In the genomic region with DNA sequence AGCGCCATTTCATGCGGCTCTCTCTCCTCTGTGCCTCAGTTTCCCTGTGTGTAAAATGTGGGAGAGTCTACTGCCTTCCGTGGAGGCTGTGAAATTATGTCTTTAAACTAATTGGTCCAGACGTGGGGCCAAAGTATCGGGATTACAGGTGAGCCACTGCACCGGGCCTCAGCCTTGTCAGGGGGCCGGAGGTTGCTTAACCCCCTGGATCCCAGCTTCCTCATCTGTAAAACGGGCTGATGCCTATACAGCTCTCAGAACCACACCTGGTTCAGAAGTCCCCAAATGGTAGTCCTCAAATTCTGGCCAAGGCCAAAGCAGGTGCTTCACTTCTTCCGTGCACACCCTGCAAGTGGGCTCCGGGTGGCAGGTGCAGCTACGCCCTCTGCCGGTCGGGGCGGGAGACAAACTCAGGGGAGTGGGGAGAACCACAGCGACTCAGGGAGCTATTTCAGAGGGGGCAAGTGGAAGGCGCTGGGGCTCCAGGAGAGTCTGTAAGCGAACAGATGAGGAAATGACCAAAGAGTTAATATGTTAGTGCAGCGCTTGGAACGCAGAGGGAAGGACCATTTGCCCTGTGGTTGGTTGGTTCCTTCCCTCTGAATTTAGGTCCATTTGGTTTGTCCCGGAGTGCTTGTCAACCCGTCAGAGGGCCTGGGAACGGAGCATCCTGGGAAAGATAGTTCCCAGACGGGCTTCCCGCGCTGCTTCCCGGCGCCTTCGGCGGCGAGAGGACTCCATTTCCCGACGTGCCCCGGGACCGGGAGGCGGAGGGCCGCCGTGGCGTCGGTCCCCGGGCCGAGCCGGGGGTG, we compare ENCODE assay signal across 1 cellular context.
TF ChIP-seq lines count a peak whose summit lies in the region.

A gene (plus strand): TSS at position 812 of the 812 bp plus-strand sequence. CDS start 135 bp downstream, outside the sequence.

TF ChIP-seq in HEK293, 187 proteins besides CTCF, POLR2A, EP300 and RAD21 (continued from another document and continues in another):
- TF ChIP-seq KLF8 (tag by site-specific recombination; IDR thresholded peaks at IDR 0.05) (peak; percentile 83), ZNF610 (tag by site-specific recombination; IDR thresholded peaks at IDR 0.05; ENCODE audit: borderline replicate concordance) (no peak), ZNF391 (tag by site-specific recombination; IDR thresholded peaks at IDR 0.05; ENCODE audit: borderline replicate concordance, low read depth) (peak; percentile 73), ZNF214 (tag by site-specific recombination; IDR thresholded peaks at IDR 0.05; ENCODE audit: borderline replicate concordance) (no peak), ZNF133 (tag by site-specific recombination; IDR thresholded peaks at IDR 0.05) (no peak), ZNF791 (tag by site-specific recombination; IDR thresholded peaks at IDR 0.05) (no peak), ZNF510 (tag by site-specific recombination; IDR thresholded peaks at IDR 0.05; ENCODE audit: insufficient replicate concordance) (no peak), ZNF777 (tag by site-specific recombination; IDR thresholded peaks at IDR 0.05; ENCODE audit: borderline replicate concordance) (no peak), ZNF394 (tag by site-specific recombination; IDR thresholded peaks at IDR 0.05; ENCODE audit: borderline replicate concordance) (peak; percentile 58; the same call in 1 of the 2 replicates), ZNF596 (tag by site-specific recombination; IDR thresholded peaks at IDR 0.05) (no peak), ZNF302 (tag by site-specific recombination; IDR thresholded peaks at IDR 0.05; ENCODE audit: low read depth) (no peak), KLF10 (tag by site-specific recombination; IDR thresholded peaks at IDR 0.05) (0 out of 2 replicates have a peak, but pooled peaks have one; percentile 8), ZNF768 (tag by site-specific recombination; IDR thresholded peaks at IDR 0.05) (no peak), ZSCAN23 (tag by site-specific recombination; IDR thresholded peaks at IDR 0.05) (no peak), EGR2 (tag by site-specific recombination; IDR thresholded peaks at IDR 0.05; ENCODE audit: low read depth) (no peak), ZNF555 (tag by site-specific recombination; conservative IDR thresholded peaks at IDR 0.05) (no peak), ZBTB17 (tag by site-specific recombination; IDR thresholded peaks at IDR 0.05) (peak; percentile 90), KLF1 (tag by site-specific recombination; IDR thresholded peaks at IDR 0.05) (peak; percentile 32; the same call in 1 of the 2 replicates), ZFP41 (tag by site-specific recombination; IDR thresholded peaks at IDR 0.05; ENCODE audit: borderline replicate concordance) (no peak), MEIS1 (CRISPR knock-in tag; IDR thresholded peaks at IDR 0.05; ENCODE audit: borderline replicate concordance) (no peak), TCF7L2 (IDR thresholded peaks at IDR 0.05; ENCODE audit: borderline replicate concordance, low read depth, low read length) (no peak), KLF7 (tag by site-specific recombination; IDR thresholded peaks at IDR 0.05; ENCODE audit: borderline replicate concordance) (peak; percentile 33; the same call in 1 of the 2 replicates), ZNF138 (tag by site-specific recombination; IDR thresholded peaks at IDR 0.05; ENCODE audit: borderline replicate concordance) (no peak), ZNF560 (tag by site-specific recombination; IDR thresholded peaks at IDR 0.05; ENCODE audit: borderline replicate concordance) (no peak), KLF9 (tag by site-specific recombination; IDR thresholded peaks at IDR 0.05; ENCODE audit: low read depth) (no peak), ZNF473 (tag by site-specific recombination; IDR thresholded peaks at IDR 0.05) (no peak), ZBTB7A (tag by site-specific recombination; IDR thresholded peaks at IDR 0.05; ENCODE audit: low read depth) (peak; percentile 83; the same call in 1 of the 2 replicates), ZNF544 (tag by site-specific recombination; IDR thresholded peaks at IDR 0.05) (no peak), ZFP69B (tag by site-specific recombination; IDR thresholded peaks at IDR 0.05) (peak; percentile 71), KLF16 (tag by site-specific recombination; IDR thresholded peaks at IDR 0.05) (peak; percentile 78; the same call in 1 of the 2 replicates)
- TF ChIP-seq, protein P1, sequence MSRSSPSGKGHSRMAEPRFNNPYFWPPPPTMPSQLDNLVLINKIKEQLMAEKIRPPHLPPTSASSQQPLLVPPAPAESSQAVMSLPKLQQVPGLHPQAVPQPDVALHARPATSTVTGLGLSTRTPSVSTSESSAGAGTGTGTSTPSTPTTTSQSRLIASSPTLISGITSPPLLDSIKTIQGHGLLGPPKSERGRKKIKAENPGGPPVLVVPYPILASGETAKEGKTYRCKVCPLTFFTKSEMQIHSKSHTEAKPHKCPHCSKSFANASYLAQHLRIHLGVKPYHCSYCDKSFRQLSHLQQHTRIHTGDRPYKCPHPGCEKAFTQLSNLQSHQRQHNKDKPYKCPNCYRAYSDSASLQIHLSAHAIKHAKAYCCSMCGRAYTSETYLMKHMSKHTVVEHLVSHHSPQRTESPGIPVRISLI (tag by site-specific recombination; IDR thresholded peaks at IDR 0.05) = no peak
- TF ChIP-seq, protein P2, sequence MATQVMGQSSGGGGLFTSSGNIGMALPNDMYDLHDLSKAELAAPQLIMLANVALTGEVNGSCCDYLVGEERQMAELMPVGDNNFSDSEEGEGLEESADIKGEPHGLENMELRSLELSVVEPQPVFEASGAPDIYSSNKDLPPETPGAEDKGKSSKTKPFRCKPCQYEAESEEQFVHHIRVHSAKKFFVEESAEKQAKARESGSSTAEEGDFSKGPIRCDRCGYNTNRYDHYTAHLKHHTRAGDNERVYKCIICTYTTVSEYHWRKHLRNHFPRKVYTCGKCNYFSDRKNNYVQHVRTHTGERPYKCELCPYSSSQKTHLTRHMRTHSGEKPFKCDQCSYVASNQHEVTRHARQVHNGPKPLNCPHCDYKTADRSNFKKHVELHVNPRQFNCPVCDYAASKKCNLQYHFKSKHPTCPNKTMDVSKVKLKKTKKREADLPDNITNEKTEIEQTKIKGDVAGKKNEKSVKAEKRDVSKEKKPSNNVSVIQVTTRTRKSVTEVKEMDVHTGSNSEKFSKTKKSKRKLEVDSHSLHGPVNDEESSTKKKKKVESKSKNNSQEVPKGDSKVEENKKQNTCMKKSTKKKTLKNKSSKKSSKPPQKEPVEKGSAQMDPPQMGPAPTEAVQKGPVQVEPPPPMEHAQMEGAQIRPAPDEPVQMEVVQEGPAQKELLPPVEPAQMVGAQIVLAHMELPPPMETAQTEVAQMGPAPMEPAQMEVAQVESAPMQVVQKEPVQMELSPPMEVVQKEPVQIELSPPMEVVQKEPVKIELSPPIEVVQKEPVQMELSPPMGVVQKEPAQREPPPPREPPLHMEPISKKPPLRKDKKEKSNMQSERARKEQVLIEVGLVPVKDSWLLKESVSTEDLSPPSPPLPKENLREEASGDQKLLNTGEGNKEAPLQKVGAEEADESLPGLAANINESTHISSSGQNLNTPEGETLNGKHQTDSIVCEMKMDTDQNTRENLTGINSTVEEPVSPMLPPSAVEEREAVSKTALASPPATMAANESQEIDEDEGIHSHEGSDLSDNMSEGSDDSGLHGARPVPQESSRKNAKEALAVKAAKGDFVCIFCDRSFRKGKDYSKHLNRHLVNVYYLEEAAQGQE (tag by site-specific recombination; IDR thresholded peaks at IDR 0.05) = no peak
- TF ChIP-seq, protein P3, sequence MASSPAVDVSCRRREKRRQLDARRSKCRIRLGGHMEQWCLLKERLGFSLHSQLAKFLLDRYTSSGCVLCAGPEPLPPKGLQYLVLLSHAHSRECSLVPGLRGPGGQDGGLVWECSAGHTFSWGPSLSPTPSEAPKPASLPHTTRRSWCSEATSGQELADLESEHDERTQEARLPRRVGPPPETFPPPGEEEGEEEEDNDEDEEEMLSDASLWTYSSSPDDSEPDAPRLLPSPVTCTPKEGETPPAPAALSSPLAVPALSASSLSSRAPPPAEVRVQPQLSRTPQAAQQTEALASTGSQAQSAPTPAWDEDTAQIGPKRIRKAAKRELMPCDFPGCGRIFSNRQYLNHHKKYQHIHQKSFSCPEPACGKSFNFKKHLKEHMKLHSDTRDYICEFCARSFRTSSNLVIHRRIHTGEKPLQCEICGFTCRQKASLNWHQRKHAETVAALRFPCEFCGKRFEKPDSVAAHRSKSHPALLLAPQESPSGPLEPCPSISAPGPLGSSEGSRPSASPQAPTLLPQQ (tag by site-specific recombination; IDR thresholded peaks at IDR 0.05) = peak; percentile 77
- TF ChIP-seq, protein P4, sequence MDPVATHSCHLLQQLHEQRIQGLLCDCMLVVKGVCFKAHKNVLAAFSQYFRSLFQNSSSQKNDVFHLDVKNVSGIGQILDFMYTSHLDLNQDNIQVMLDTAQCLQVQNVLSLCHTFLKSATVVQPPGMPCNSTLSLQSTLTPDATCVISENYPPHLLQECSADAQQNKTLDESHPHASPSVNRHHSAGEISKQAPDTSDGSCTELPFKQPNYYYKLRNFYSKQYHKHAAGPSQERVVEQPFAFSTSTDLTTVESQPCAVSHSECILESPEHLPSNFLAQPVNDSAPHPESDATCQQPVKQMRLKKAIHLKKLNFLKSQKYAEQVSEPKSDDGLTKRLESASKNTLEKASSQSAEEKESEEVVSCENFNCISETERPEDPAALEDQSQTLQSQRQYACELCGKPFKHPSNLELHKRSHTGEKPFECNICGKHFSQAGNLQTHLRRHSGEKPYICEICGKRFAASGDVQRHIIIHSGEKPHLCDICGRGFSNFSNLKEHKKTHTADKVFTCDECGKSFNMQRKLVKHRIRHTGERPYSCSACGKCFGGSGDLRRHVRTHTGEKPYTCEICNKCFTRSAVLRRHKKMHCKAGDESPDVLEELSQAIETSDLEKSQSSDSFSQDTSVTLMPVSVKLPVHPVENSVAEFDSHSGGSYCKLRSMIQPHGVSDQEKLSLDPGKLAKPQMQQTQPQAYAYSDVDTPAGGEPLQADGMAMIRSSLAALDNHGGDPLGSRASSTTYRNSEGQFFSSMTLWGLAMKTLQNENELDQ (tag by site-specific recombination; IDR thresholded peaks at IDR 0.05; ENCODE audit: low read depth) = no peak
- TF ChIP-seq, protein P5, sequence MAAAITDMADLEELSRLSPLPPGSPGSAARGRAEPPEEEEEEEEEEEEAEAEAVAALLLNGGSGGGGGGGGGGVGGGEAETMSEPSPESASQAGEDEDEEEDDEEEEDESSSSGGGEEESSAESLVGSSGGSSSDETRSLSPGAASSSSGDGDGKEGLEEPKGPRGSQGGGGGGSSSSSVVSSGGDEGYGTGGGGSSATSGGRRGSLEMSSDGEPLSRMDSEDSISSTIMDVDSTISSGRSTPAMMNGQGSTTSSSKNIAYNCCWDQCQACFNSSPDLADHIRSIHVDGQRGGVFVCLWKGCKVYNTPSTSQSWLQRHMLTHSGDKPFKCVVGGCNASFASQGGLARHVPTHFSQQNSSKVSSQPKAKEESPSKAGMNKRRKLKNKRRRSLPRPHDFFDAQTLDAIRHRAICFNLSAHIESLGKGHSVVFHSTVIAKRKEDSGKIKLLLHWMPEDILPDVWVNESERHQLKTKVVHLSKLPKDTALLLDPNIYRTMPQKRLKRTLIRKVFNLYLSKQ (tag by site-specific recombination; IDR thresholded peaks at IDR 0.05; ENCODE audit: borderline replicate concordance) = no peak
- TF ChIP-seq, protein P6, sequence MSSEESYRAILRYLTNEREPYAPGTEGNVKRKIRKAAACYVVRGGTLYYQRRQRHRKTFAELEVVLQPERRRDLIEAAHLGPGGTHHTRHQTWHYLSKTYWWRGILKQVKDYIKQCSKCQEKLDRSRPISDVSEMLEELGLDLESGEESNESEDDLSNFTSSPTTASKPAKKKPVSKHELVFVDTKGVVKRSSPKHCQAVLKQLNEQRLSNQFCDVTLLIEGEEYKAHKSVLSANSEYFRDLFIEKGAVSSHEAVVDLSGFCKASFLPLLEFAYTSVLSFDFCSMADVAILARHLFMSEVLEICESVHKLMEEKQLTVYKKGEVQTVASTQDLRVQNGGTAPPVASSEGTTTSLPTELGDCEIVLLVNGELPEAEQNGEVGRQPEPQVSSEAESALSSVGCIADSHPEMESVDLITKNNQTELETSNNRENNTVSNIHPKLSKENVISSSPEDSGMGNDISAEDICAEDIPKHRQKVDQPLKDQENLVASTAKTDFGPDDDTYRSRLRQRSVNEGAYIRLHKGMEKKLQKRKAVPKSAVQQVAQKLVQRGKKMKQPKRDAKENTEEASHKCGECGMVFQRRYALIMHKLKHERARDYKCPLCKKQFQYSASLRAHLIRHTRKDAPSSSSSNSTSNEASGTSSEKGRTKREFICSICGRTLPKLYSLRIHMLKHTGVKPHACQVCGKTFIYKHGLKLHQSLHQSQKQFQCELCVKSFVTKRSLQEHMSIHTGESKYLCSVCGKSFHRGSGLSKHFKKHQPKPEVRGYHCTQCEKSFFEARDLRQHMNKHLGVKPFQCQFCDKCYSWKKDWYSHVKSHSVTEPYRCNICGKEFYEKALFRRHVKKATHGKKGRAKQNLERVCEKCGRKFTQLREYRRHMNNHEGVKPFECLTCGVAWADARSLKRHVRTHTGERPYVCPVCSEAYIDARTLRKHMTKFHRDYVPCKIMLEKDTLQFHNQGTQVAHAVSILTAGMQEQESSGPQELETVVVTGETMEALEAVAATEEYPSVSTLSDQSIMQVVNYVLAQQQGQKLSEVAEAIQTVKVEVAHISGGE (tag by site-specific recombination; conservative IDR thresholded peaks at IDR 0.05; ENCODE audit: low read depth) = peak; percentile 50; the same call in 1 of the 2 replicates
- TF ChIP-seq, protein P7, sequence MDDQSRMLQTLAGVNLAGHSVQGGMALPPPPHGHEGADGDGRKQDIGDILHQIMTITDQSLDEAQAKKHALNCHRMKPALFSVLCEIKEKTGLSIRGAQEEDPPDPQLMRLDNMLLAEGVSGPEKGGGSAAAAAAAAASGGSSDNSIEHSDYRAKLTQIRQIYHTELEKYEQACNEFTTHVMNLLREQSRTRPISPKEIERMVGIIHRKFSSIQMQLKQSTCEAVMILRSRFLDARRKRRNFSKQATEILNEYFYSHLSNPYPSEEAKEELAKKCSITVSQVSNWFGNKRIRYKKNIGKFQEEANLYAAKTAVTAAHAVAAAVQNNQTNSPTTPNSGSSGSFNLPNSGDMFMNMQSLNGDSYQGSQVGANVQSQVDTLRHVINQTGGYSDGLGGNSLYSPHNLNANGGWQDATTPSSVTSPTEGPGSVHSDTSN (CRISPR knock-in tag; IDR thresholded peaks at IDR 0.05) = no peak
- TF ChIP-seq, protein P8, sequence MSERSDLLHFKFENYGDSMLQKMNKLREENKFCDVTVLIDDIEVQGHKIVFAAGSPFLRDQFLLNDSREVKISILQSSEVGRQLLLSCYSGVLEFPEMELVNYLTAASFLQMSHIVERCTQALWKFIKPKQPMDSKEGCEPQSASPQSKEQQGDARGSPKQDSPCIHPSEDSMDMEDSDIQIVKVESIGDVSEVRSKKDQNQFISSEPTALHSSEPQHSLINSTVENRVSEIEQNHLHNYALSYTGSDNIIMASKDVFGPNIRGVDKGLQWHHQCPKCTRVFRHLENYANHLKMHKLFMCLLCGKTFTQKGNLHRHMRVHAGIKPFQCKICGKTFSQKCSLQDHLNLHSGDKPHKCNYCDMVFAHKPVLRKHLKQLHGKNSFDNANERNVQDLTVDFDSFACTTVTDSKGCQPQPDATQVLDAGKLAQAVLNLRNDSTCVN (tag by site-specific recombination; optimal IDR thresholded peaks at IDR 0.05) = no peak
- TF ChIP-seq, protein P9, sequence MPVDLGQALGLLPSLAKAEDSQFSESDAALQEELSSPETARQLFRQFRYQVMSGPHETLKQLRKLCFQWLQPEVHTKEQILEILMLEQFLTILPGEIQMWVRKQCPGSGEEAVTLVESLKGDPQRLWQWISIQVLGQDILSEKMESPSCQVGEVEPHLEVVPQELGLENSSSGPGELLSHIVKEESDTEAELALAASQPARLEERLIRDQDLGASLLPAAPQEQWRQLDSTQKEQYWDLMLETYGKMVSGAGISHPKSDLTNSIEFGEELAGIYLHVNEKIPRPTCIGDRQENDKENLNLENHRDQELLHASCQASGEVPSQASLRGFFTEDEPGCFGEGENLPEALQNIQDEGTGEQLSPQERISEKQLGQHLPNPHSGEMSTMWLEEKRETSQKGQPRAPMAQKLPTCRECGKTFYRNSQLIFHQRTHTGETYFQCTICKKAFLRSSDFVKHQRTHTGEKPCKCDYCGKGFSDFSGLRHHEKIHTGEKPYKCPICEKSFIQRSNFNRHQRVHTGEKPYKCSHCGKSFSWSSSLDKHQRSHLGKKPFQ (tag by site-specific recombination; IDR thresholded peaks at IDR 0.05) = peak; percentile 74
